22 cellular contexts compared by ENCODE assay signal in genomic region chr3:129320825-129321487, GRCh38.
"Had no signal": no experiment of that assay in that cellular context is flagged by ENCODE, and none has a peak within 500 bp of the region (broad histone marks: within the 10 kb centered on the region; RNA-seq: fewer than 3 reads in every experiment).

No MANE protein-coding gene starts in this region.

- H3K27ac ChIP-seq: epithelial cell of prostate, esophagus squamous epithelium, gastroesophageal sphincter, psoas muscle, skin epidermis, uterus had no signal

- H3K9me3 ChIP-seq: esophagus squamous epithelium, gastroesophageal sphincter, psoas muscle, uterus had no signal

- FAIRE-seq: colon, kidney had no signal

- H3K4me1 Mint-ChIP-seq: nephron had no signal

- H3K36me3 ChIP-seq: uterus had no signal

- H3K4me3 Mint-ChIP-seq: dendritic cell treated with granulocyte-macrophage colony-stimulating factor and Interleukin-4, amounts not matched to agents 40 ng/mL and 50 ng/mL, for 4 days; effector memory CD8-positive, alpha-beta T cell; immature natural killer cell; naive B cell; nephron; type B pancreatic cell had no signal

- H3K4me3 ChIP-seq: esophagus squamous epithelium, gastroesophageal sphincter, lung, psoas muscle, skin epidermis, uterus had no signal

- ATAC-seq: effector memory CD8-positive, alpha-beta T cell; gastroesophageal sphincter; left cardiac atrium; left ventricle myocardium superior; psoas muscle; sciatic nerve had no signal

- H3K9me3 Mint-ChIP-seq: dendritic cell treated with granulocyte-macrophage colony-stimulating factor and Interleukin-4, amounts not matched to agents 40 ng/mL and 50 ng/mL, for 4 days; effector memory CD8-positive, alpha-beta T cell; immature natural killer cell; naive B cell; nephron; type B pancreatic cell had no signal

- H3K27ac Mint-ChIP-seq: dendritic cell treated with granulocyte-macrophage colony-stimulating factor and Interleukin-4, amounts not matched to agents 40 ng/mL and 50 ng/mL, for 4 days; immature natural killer cell; naive B cell; nephron; type B pancreatic cell had no signal

- DNase-seq: effector memory CD8-positive, alpha-beta T cell; esophagus squamous epithelium; foreskin fibroblast; immature natural killer cell; kidney; left cardiac atrium; left ventricle myocardium superior; mesenchymal stem cell; naive B cell; retina; stimulated activated naive CD4-positive, alpha-beta T cell; uterus had no signal

- H3K27me3 Mint-ChIP-seq: effector memory CD8-positive, alpha-beta T cell; type B pancreatic cell had no signal

- H3K27me3 ChIP-seq: esophagus squamous epithelium, gastroesophageal sphincter, uterus had no signal
